Comparison of ENCODE assay signal across 9 cellular contexts in the genomic region with DNA sequence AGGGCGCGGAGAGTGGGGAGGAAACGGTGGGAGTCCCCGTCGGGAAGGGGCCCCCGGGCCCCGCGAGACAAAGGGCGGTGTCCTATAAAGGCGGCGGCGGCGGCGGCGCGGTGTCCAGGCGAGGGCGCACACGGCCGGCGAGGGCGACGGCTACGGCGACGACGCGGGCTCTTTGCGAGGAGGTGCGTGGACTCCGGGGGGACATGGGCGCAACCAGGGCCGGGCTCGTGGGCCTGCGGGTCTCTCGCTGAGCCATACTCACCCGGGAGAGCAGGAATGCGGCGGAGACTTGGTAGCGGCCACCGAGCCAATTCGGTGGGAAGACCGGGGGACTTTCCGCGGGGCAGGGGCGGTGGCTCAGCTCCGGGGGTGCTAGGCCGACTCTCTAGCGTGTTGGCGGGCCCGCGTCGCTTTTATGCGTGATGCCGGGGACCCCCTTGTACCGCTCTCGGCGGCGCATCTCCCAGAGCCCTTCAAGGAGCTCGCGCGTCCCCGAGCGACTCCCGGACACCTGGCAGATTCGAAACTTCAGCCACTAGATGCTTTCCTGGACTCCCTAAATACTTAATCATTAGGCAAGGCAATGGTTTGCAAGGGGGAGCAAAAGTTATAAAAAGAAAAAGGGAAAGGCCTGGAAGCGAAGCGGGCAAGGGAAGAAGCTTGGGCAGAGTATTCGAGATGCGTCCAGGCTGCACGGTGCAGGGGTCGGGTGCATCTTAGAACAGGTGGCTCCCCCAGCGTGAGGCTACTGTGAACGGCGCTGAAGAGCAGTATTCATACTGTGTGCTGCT. TPM values are rescaled to one million over a fixed set of nuclear protein-coding genes. Genes with fewer than 3 reads are reported as not detected.
DNase-seq lines count a peak whose midpoint lies in the region; ATAC-seq and TF ChIP-seq lines count a peak whose summit lies in the region.
"Had no signal": no experiment of that assay in that cellular context is flagged by ENCODE, and none has a peak within 500 bp of the region (broad histone marks: within the 10 kb centered on the region; RNA-seq: fewer than 3 reads in every experiment).

No MANE protein-coding gene starts in this region.

- peak overlapping the region; percentile 61 for H2BK15ac ChIP-seq in neuronal stem cell (ENCODE audit: low read length)

- H3K9ac ChIP-seq in neuronal stem cell (ENCODE audit: low read depth, low read length, poor library complexity): peak overlapping the region; percentile 79

- peak overlapping the region; percentile 82 for H3K23ac ChIP-seq in neuronal stem cell (ENCODE audit: low read depth, low read length, poor library complexity)

- H2BK120ac ChIP-seq in neuronal stem cell (ENCODE audit: low read depth, low read length): no peak overlapping the region

- H2AK5ac ChIP-seq in neuronal stem cell (ENCODE audit: low read depth, low read length): peak overlapping the region; percentile 25

- peaks cover 8% of the 10 kb centered on the region for H3K4me1 Mint-ChIP-seq in CD8-positive, alpha-beta T cell (ENCODE audit: low read depth)
- H3K4me1 Mint-ChIP-seq in activated CD4-positive, alpha-beta memory T cell treated with anti-CD3 and anti-CD28 coated beads for 36 hours (ENCODE audit: low read depth): peaks cover 10% of the 10 kb centered on the region

- intact Hi-C loops in CD8-positive, alpha-beta T cell (cut with DNase I, micrococcal nuclease): loop anchor here (5.0 to 10.0 kb wide), 2 partner anchors 58 to 61 kb away; no protein-coding TSS in a partner anchor
- intact Hi-C loops in activated CD4-positive, alpha-beta memory T cell treated with anti-CD3 and anti-CD28 coated beads for 36 hours (cut with micrococcal nuclease): loop anchor here (5.0 kb wide), 2 partner anchors 41 to 61 kb away; no protein-coding TSS in a partner anchor

- no peak overlapping the region for H3K27ac ChIP-seq in CD8-positive, alpha-beta T cell (ENCODE audit: low read depth, low read length)
- H3K27ac ChIP-seq in neuronal stem cell (replicated peaks; ENCODE audit: low read length): no peak overlapping the region

- H3K27me3 Mint-ChIP-seq in CD8-positive, alpha-beta T cell (ENCODE audit: low read depth): peaks cover 35% of the 10 kb centered on the region
- peaks cover 25% of the 10 kb centered on the region for H3K27me3 Mint-ChIP-seq in activated CD4-positive, alpha-beta memory T cell treated with anti-CD3 and anti-CD28 coated beads for 36 hours

- no peaks in the 10 kb centered on the region for H3K9me3 Mint-ChIP-seq in CD8-positive, alpha-beta T cell
- H3K9me3 Mint-ChIP-seq in activated CD4-positive, alpha-beta memory T cell treated with anti-CD3 and anti-CD28 coated beads for 36 hours: no peaks in the 10 kb centered on the region

- H3K27ac Mint-ChIP-seq in CD8-positive, alpha-beta T cell: no peak overlapping the region
- H3K27ac Mint-ChIP-seq in activated CD4-positive, alpha-beta memory T cell treated with anti-CD3 and anti-CD28 coated beads for 36 hours: no peak overlapping the region

- H3K4me2 ChIP-seq in neuronal stem cell (ENCODE audit: insufficient read depth, low read length, poor library complexity, severe bottlenecking): peak overlapping the region; percentile 82

- H3K4me3 Mint-ChIP-seq in CD8-positive, alpha-beta T cell: peak overlapping the region; percentile 74
- H3K4me3 Mint-ChIP-seq in activated CD4-positive, alpha-beta memory T cell treated with anti-CD3 and anti-CD28 coated beads for 36 hours: peak overlapping the region; percentile 59

- H3K27me3 ChIP-seq in CD8-positive, alpha-beta T cell (ENCODE audit: insufficient read depth, low read length): peaks cover 19% of the 10 kb centered on the region
- H3K27me3 ChIP-seq in neuronal stem cell (ENCODE audit: control insufficient read depth in 3 of 3, insufficient read depth in 3 of 3, low read depth in 1 of 3, low read length in 3 of 3): peaks cover 0 to 19% (median 11%) of the 10 kb centered on the region in 3 experiments

- no peaks in the 10 kb centered on the region for H3K36me3 Mint-ChIP-seq in CD8-positive, alpha-beta T cell
- H3K36me3 Mint-ChIP-seq in activated CD4-positive, alpha-beta memory T cell treated with anti-CD3 and anti-CD28 coated beads for 36 hours: no peaks in the 10 kb centered on the region

- H4K8ac ChIP-seq in neuronal stem cell (ENCODE audit: low read depth, low read length): no peak overlapping the region

- POLR2A ChIA-PET in CD8-positive, alpha-beta T cell (lab: Charles Lee): no interaction called here
- POLR2A ChIA-PET in activated CD4-positive, alpha-beta memory T cell treated with anti-CD3 and anti-CD28 coated beads for 36 hours (lab: Charles Lee): interaction anchor here (1.2 kb wide), 1 partner anchor 38 kb away, joined by 5 read pairs; a partner anchor contains a TSS

- no peaks in the 10 kb centered on the region for H3K9me3 ChIP-seq in CD8-positive, alpha-beta T cell (ENCODE audit: low read length)
- no peaks in the 10 kb centered on the region for H3K9me3 ChIP-seq in neuronal stem cell (replicated peaks in 1 of 2; ENCODE audit: control insufficient read depth in 2 of 2, insufficient read depth in 1 of 2, low read depth in 1 of 2, low read length in 2 of 2)

- H2BK12ac ChIP-seq in neuronal stem cell (ENCODE audit: low read length): peak overlapping the region; percentile 35

- H2BK5ac ChIP-seq in neuronal stem cell (ENCODE audit: low read length): no peak overlapping the region

- H3K14ac ChIP-seq in neuronal stem cell (ENCODE audit: low read length): peak overlapping the region; percentile 51

- peak overlapping the region; percentile 10 for H3K4me3 ChIP-seq in CD8-positive, alpha-beta T cell (ENCODE audit: low read depth, low read length)
- H3K4me3 ChIP-seq in foreskin fibroblast (ENCODE audit: low read depth in 1 of 2, low read length in 2 of 2) (peak overlapping the region; percentile 49 to 52), neuronal stem cell (ENCODE audit: low read length in 2 of 2) (peak overlapping the region; percentile 62 to 75)

- CTCF ChIA-PET in CD8-positive, alpha-beta T cell (lab: Charles Lee): no interaction called here
- CTCF ChIA-PET in activated CD4-positive, alpha-beta memory T cell treated with anti-CD3 and anti-CD28 coated beads for 36 hours (lab: Charles Lee): interaction anchor here (0.7 kb wide), 1 partner anchor 62 kb away, joined by 3 read pairs; no protein-coding TSS in a partner anchor

- TF ChIP-seq CTCF in CD8-positive, alpha-beta T cell (IDR thresholded peaks at IDR 0.05): no peak
- TF ChIP-seq CTCF in foreskin fibroblast (IDR thresholded peaks at IDR 0.05; ENCODE audit: low read depth, low read length): no peak

- peak overlapping the region; percentile 100 for H2AFZ ChIP-seq in neuronal stem cell (ENCODE audit: low read length)

- peaks cover 7% of the 10 kb centered on the region for H3K4me1 ChIP-seq in CD8-positive, alpha-beta T cell (ENCODE audit: insufficient read depth, low read length)
- peaks cover 10 to 13% of the 10 kb centered on the region in 2 donors for H3K4me1 ChIP-seq in neuronal stem cell (ENCODE audit: control insufficient read depth in 2 of 2, insufficient read depth in 1 of 2, low read depth in 1 of 2, low read length in 2 of 2)

- no peak overlapping the region for H4K91ac ChIP-seq in neuronal stem cell (ENCODE audit: low read depth, low read length, poor library complexity)

- no peak for ATAC-seq in CD8-positive, alpha-beta T cell
- no peak for ATAC-seq in GM18861 (IDR thresholded peaks at IDR 0.05; ENCODE audit: unreplicated experiment)

- no peaks in the 10 kb centered on the region for H3K79me1 ChIP-seq in neuronal stem cell (ENCODE audit: low read depth, low read length)

- DNase-seq in CD8-positive, alpha-beta T cell: peak in 1 of 7 experiments; percentile 5
- peak; percentile 28 for DNase-seq in GM19238 (ENCODE audit: insufficient read length, low spot score)
- peak; percentile 15 for DNase-seq in HPDE6-E6E7 (ENCODE audit: extremely low spot score)
- peak; percentile 28 for DNase-seq in activated CD4-positive, alpha-beta memory T cell treated with anti-CD3 and anti-CD28 coated beads for 36 hours
- peak in 1 of 2 donors; percentile 43 for DNase-seq in foreskin fibroblast
- DNase-seq in neuronal stem cell (ENCODE audit: low spot score): no peak
- no peak for DNase-seq in H4 (ENCODE audit: low spot score)

- WGBS in neuronal stem cell (ENCODE audit: extremely low coverage in 2 of 2, insufficient read length in 2 of 2, insufficient replicate concordance in 1 of 2), 2 donors: no CpG with 5 or more reads among the region's 75 CpGs

- H3K4ac ChIP-seq in neuronal stem cell (ENCODE audit: low read length): no peak overlapping the region

- no peaks in the 10 kb centered on the region for H3K36me3 ChIP-seq in CD8-positive, alpha-beta T cell (ENCODE audit: insufficient read depth, low read length)
- H3K36me3 ChIP-seq in neuronal stem cell (replicated peaks in 1 of 2; ENCODE audit: control insufficient read depth in 2 of 2, insufficient read depth in 2 of 2, low read length in 2 of 2): no peaks in the 10 kb centered on the region

- peak overlapping the region; percentile 98 for H3K18ac ChIP-seq in neuronal stem cell (ENCODE audit: low read length)

RNA-seq across cellular contexts. Expression of a gene that starts 5.9 kb away (rescaled TPM):
- not detected for total RNA-seq in CD8-positive, alpha-beta T cell
- total RNA-seq in activated CD4-positive, alpha-beta memory T cell treated with anti-CD3 and anti-CD28 coated beads for 36 hours: not detected
- 3.0 TPM for polyA plus RNA-seq in neuronal stem cell (2013, experiment 1 of 2)
- polyA plus RNA-seq in neuronal stem cell (2013, experiment 2 of 2): 2.9 TPM
- total RNA-seq in H4 (2014; rRNA removed; shearing (Covaris generic)): 0.15 TPM in 1 of 2 replicates, not detected in the other
- total RNA-seq: SK-MEL-5 had no signal

RNA-seq across cellular contexts. Expression of a gene that starts 38.0 kb away (rescaled TPM):
- 10 to 100 TPM in 1 of 2 experiments, 1 to 10 TPM in 1; 9.5 to 14.1 TPM for total RNA-seq in CD8-positive, alpha-beta T cell
- total RNA-seq in activated CD4-positive, alpha-beta memory T cell treated with anti-CD3 and anti-CD28 coated beads for 36 hours: 10 to 100 TPM; 12.1 to 13.8 TPM
- polyA plus RNA-seq in neuronal stem cell (2013, experiment 1 of 2): 21.1 TPM
- 23.3 TPM for polyA plus RNA-seq in neuronal stem cell (2013, experiment 2 of 2)
- total RNA-seq in H4 (2014; rRNA removed; shearing (Covaris generic)): 33.1 and 34.0 TPM in 2 replicates

Comparison
In these comparisons a context has a peak if more than half of its experiments do, and no peak if none do; other contexts are left out.
1. DNase-seq: peak in GM19238 (single experiment), HPDE6-E6E7 (single experiment) and activated CD4-positive, alpha-beta memory T cell treated with anti-CD3 and anti-CD28 coated beads for 36 hours (single experiment); none in neuronal stem cell (single experiment) and H4 (single experiment).
2. H3K4me3 ChIP-seq: peak in every context shown above with its lines; median percentile 68 in neuronal stem cell; 50 in foreskin fibroblast; 10 in CD8-positive, alpha-beta T cell.